1 cellular context compared by ENCODE assay signal in the genomic region with DNA sequence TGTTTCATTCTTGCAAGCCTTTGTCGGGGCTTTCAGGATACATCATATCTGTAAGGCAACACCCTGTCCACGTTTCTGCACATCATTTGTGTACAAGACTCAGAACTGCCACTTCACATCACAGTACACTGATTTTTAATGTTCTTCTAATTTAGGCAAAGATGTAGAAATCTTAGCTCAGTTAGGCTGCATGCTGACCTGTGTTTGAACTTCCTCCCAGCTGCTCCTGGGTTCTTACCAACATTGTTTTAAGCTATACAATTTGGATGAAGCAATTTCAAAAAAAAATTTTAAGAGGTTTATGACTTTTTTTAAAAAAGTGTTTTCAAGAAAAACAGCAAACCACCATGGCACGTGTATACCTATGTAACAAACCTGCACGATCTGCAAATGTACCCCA.
TF ChIP-seq lines count a peak whose summit lies in the region.

No MANE protein-coding gene starts in this region.

TF ChIP-seq in GM12878, 131 proteins besides CTCF, POLR2A, EP300 and RAD21 (continued from another document):
- TF ChIP-seq E2F8 (IDR thresholded peaks at IDR 0.05; ENCODE audit: low read depth, partially characterized antibody) (no peak), ZNF384 (IDR thresholded peaks at IDR 0.05; ENCODE audit: borderline replicate concordance, low read depth, low read length) (no peak), LARP7 (IDR thresholded peaks at IDR 0.05) (no peak), POLR2AphosphoS2 (IDR thresholded peaks at IDR 0.05; ENCODE audit: low read depth, low read length) (no peak), BCL11A (IDR thresholded peaks at IDR 0.05; ENCODE audit: low read depth, low read length) (no peak), KDM1A (IDR thresholded peaks at IDR 0.05; ENCODE audit: borderline replicate concordance) (no peak), CHD1 (IDR thresholded peaks at IDR 0.05; ENCODE audit: low read depth, low read length) (no peak), SP1 (IDR thresholded peaks at IDR 0.05; ENCODE audit: low read depth, low read length) (no peak), NR2C1 (IDR thresholded peaks at IDR 0.05) (no peak), E2F4 (IDR thresholded peaks at IDR 0.05; ENCODE audit: low read depth, low read length) (no peak)
- TF ChIP-seq, protein P1, sequence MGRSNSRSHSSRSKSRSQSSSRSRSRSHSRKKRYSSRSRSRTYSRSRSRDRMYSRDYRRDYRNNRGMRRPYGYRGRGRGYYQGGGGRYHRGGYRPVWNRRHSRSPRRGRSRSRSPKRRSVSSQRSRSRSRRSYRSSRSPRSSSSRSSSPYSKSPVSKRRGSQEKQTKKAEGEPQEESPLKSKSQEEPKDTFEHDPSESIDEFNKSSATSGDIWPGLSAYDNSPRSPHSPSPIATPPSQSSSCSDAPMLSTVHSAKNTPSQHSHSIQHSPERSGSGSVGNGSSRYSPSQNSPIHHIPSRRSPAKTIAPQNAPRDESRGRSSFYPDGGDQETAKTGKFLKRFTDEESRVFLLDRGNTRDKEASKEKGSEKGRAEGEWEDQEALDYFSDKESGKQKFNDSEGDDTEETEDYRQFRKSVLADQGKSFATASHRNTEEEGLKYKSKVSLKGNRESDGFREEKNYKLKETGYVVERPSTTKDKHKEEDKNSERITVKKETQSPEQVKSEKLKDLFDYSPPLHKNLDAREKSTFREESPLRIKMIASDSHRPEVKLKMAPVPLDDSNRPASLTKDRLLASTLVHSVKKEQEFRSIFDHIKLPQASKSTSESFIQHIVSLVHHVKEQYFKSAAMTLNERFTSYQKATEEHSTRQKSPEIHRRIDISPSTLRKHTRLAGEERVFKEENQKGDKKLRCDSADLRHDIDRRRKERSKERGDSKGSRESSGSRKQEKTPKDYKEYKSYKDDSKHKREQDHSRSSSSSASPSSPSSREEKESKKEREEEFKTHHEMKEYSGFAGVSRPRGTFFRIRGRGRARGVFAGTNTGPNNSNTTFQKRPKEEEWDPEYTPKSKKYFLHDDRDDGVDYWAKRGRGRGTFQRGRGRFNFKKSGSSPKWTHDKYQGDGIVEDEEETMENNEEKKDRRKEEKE (IDR thresholded peaks at IDR 0.05): no peak
TF ChIP-seq in GM12878: peak in this region for 0.
